Comparison of ENCODE assay signal across 15 cellular contexts in the genomic region with DNA sequence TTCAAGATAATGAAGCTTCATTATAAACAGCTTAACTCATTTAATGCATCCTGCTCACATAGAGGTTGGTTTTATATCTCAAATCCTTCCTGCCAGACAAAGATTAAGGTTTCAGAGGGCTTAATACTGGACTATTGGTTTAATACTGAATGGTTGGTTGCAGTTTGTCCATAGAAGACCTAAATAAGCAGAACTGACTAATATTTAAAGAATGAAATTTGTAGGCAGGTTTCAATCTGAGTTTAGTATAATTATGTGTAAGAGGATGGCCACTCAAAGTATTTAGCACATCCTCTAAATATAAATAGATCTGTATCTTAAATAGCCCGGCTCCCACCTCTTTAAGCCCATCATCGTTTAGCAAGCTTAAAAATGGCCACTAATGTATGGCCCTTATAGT.
DNase-seq lines count a peak whose midpoint lies in the region; ATAC-seq, FAIRE-seq and TF ChIP-seq lines count a peak whose summit lies in the region.
"Had no signal": no experiment of that assay in that cellular context is flagged by ENCODE, and none has a peak within 500 bp of the region (broad histone marks: within the 10 kb centered on the region; RNA-seq: fewer than 3 reads in every experiment).

No MANE protein-coding gene starts in this region.

- TF ChIP-seq POLR2A in lower leg skin (IDR thresholded peaks at IDR 0.05) = no peak
- TF ChIP-seq POLR2A in HepG2 (IDR thresholded peaks at IDR 0.05; ENCODE audit: insufficient read depth in 1 of 2, low read depth in 2 of 2, low read length in 2 of 2) = no peak

- peaks cover 4 to 7% of the 10 kb centered on the region in 2 donors for H3K9me3 Mint-ChIP-seq in stimulated activated naive B cell treated with anti-CD40 and anti-IgM and Interleukin-4, amounts not matched to agents 10 μg/mL and 1 μg/mL and 100 μg/mL, for 72 hours
- H3K9me3 Mint-ChIP-seq: activated T-helper 1 cell treated with anti-CD3 and anti-CD28 coated beads, Interleukin-12 subunit alpha, Interleukin-12 subunit beta, Interleukin-2, Interleukin-4 antibody, amounts not matched to agents 30 ng/mL and 10 ng/mL and 1 ng/mL, durations not matched to agents 14 hours and 24 hours and 36 hours; brain had no signal

- 94% methylated on average over 2 of the region's 2 CpGs for WGBS in lower leg skin, 2 donors
- 96% methylated on average over 2 of the region's 2 CpGs for WGBS in HepG2 (ENCODE audit: low lambda C conversion rate)

- no peak overlapping the region for H2AFZ ChIP-seq in HepG2 (ENCODE audit: low read length)
- H2AFZ ChIP-seq: parathyroid adenoma had no signal

- H4K20me1 ChIP-seq in HepG2 (ENCODE audit: insufficient read depth, low read length) = no peaks in the 10 kb centered on the region

- no peak for TF ChIP-seq RAD21 in HepG2 (CRISPR knock-in tag; IDR thresholded peaks at IDR 0.05)

- H3K4me2 ChIP-seq in HepG2 (ENCODE audit: low read depth, low read length) = no peak overlapping the region

- no peak for DNase-seq in stimulated activated naive B cell treated with anti-CD40 and anti-IgM and Interleukin-4, amounts not matched to agents 10 μg/mL and 1 μg/mL and 100 μg/mL, for 72 hours
- DNase-seq in globus pallidus (ENCODE audit: low spot score) (no peak), lower leg skin (ENCODE audit: low spot score in 2 of 2) (no peak), HepG2 (ENCODE audit: low spot score) (no peak)
- DNase-seq: mesendoderm; NCI-H345; stimulated activated CD4-positive, alpha-beta T cell treated with anti-CD3 and anti-CD28 coated beads, Interleukin-2, amount 100 ng/mL, for 24 hours; WERI-Rb-1 had no signal

- H3K4me3 Mint-ChIP-seq in stimulated activated naive B cell treated with anti-CD40 and anti-IgM and Interleukin-4, amounts not matched to agents 10 μg/mL and 1 μg/mL and 100 μg/mL, for 72 hours = no peak overlapping the region
- H3K4me3 Mint-ChIP-seq: activated T-helper 1 cell treated with anti-CD3 and anti-CD28 coated beads, Interleukin-12 subunit alpha, Interleukin-12 subunit beta, Interleukin-2, Interleukin-4 antibody, amounts not matched to agents 30 ng/mL and 10 ng/mL and 1 ng/mL, durations not matched to agents 14 hours and 24 hours and 36 hours; brain; stimulated activated naive CD8-positive, alpha-beta T cell treated with anti-CD3 and anti-CD28 coated beads, Interleukin-15, Interleukin-2, amounts not matched to agents 100 ng/mL and 50 ng/mL, for 24 hours had no signal

- peaks cover 13 to 25% of the 10 kb centered on the region in 2 donors for H3K4me1 Mint-ChIP-seq in stimulated activated naive B cell treated with anti-CD40 and anti-IgM and Interleukin-4, amounts not matched to agents 10 μg/mL and 1 μg/mL and 100 μg/mL, for 72 hours

- POLR2A ChIA-PET in HepG2 (lab: Yijun Ruan, JAX) = no interaction called here

- intact Hi-C loops in lower leg skin (cut with DNase I; ENCODE audit: low total_unique reads) = no loop called here
- intact Hi-C loops in HepG2 (cut with micrococcal nuclease; ENCODE audit: unreplicated experiment) = no loop called here

- TF ChIP-seq CTCF in lower leg skin (IDR thresholded peaks at IDR 0.05) (no peak), HepG2 (CRISPR knock-in tag; IDR thresholded peaks at IDR 0.05) (no peak)

- peaks cover 1 to 59% of the 10 kb centered on the region in 2 experiments for H3K36me3 ChIP-seq in HepG2 (replicated peaks in 1 of 2; ENCODE audit: control insufficient read depth in 1 of 2, insufficient read depth in 2 of 2, low read length in 2 of 2)

- H3K9me3 ChIP-seq in HepG2 (ENCODE audit: low read length) = no peaks in the 10 kb centered on the region

- no peak overlapping the region for H3K27ac ChIP-seq in HepG2 (ENCODE audit: extremely low read length, insufficient read depth, low read length)
- H3K27ac ChIP-seq: parathyroid adenoma, WERI-Rb-1 had no signal

- H3K36me3 Mint-ChIP-seq in stimulated activated naive B cell treated with anti-CD40 and anti-IgM and Interleukin-4, amounts not matched to agents 10 μg/mL and 1 μg/mL and 100 μg/mL, for 72 hours = peaks cover 22 to 26% of the 10 kb centered on the region in 2 donors

- peak; percentile 57 for ATAC-seq in GM18909 (IDR thresholded peaks at IDR 0.05; ENCODE audit: poor library complexity, unreplicated experiment)
- peak; percentile 58 for ATAC-seq in HG02623 (IDR thresholded peaks at IDR 0.05; ENCODE audit: unreplicated experiment)
- peak; percentile 82 for ATAC-seq in HG03442 (IDR thresholded peaks at IDR 0.05; ENCODE audit: unreplicated experiment)
- peak; percentile 81 to 84 for ATAC-seq in stimulated activated naive B cell treated with anti-CD40 and anti-IgM and Interleukin-4, amounts not matched to agents 10 μg/mL and 1 μg/mL and 100 μg/mL, for 72 hours (replicated peaks)
- no peak for ATAC-seq in HepG2

- CTCF ChIA-PET in HepG2 (lab: Yijun Ruan, JAX; ENCODE audit: low intra/inter-chr PET ratio, low total read pairs) = no interaction called here

- H3K9ac ChIP-seq in HepG2 (ENCODE audit: insufficient read depth, low read depth, low read length) = no peak overlapping the region
- H3K9ac ChIP-seq: parathyroid adenoma had no signal

- H3K27me3 ChIP-seq in HepG2 (ENCODE audit: control insufficient read depth in 1 of 2, insufficient read depth in 2 of 2, low read length in 2 of 2) = no peaks in the 10 kb centered on the region

- H3K4me1 ChIP-seq in HepG2 (ENCODE audit: insufficient read depth, low read length) = no peaks in the 10 kb centered on the region
- H3K4me1 ChIP-seq: parathyroid adenoma had no signal

- BruUV-seq in HepG2 (replicated peaks; lab: Mats Ljungman, UMichigan) = no TSS peak

- H3K4me3 ChIP-seq in lower leg skin (ENCODE audit: low read depth, poor library complexity, severe bottlenecking) = no peak overlapping the region
- no peak overlapping the region for H3K4me3 ChIP-seq in HepG2 (replicated peaks in 1 of 3; ENCODE audit: insufficient read depth in 1 of 3, low read depth in 2 of 3, low read length in 3 of 3)

- in situ Hi-C loops in HepG2 (cut with HindIII; ENCODE audit: extremely low pct_ligation_motif_present, low pct_unique_long_range_greater_than_20kb) = loop anchor here (5.0 kb wide), 1 partner anchor 67 kb away; no protein-coding TSS in a partner anchor

- no peak overlapping the region for H3K27ac Mint-ChIP-seq in stimulated activated naive B cell treated with anti-CD40 and anti-IgM and Interleukin-4, amounts not matched to agents 10 μg/mL and 1 μg/mL and 100 μg/mL, for 72 hours
- H3K27ac Mint-ChIP-seq: activated T-helper 1 cell treated with anti-CD3 and anti-CD28 coated beads, Interleukin-12 subunit alpha, Interleukin-12 subunit beta, Interleukin-2, Interleukin-4 antibody, amounts not matched to agents 30 ng/mL and 10 ng/mL and 1 ng/mL, durations not matched to agents 14 hours and 24 hours and 36 hours; stimulated activated naive CD8-positive, alpha-beta T cell treated with anti-CD3 and anti-CD28 coated beads, Interleukin-15, Interleukin-2, amounts not matched to agents 100 ng/mL and 50 ng/mL, for 24 hours had no signal

- no peak for FAIRE-seq in HepG2 (lab: Jason Lieb, UNC)

- no peak for TF ChIP-seq EP300 in HepG2 (IDR thresholded peaks at IDR 0.05; ENCODE audit: low read depth in 2 of 2, low read length in 2 of 2)
- no peak for TF ChIP-seq EP300 in HepG2 (CRISPR knock-in tag; IDR thresholded peaks at IDR 0.05; ENCODE audit: borderline replicate concordance)

- H3K27me3 Mint-ChIP-seq in stimulated activated naive B cell treated with anti-CD40 and anti-IgM and Interleukin-4, amounts not matched to agents 10 μg/mL and 1 μg/mL and 100 μg/mL, for 72 hours = no peaks in the 10 kb centered on the region
- H3K27me3 Mint-ChIP-seq: brain; stimulated activated naive CD8-positive, alpha-beta T cell treated with anti-CD3 and anti-CD28 coated beads, Interleukin-15, Interleukin-2, amounts not matched to agents 100 ng/mL and 50 ng/mL, for 24 hours had no signal

- no peaks in the 10 kb centered on the region for H3K79me2 ChIP-seq in HepG2 (ENCODE audit: insufficient read depth, low read length)
- H3K79me2 ChIP-seq: parathyroid adenoma had no signal

TF ChIP-seq in HepG2, 621 proteins besides CTCF, POLR2A, EP300 and RAD21:
- TF ChIP-seq NFE2L2 (IDR thresholded peaks at IDR 0.05; ENCODE audit: low read length) = no peak
- no peak for TF ChIP-seq MLLT10 (CRISPR knock-in tag; IDR thresholded peaks at IDR 0.05)
- no peak for TF ChIP-seq ZSCAN12 (CRISPR knock-in tag; IDR thresholded peaks at IDR 0.05)
- TF ChIP-seq NAIF1 (CRISPR knock-in tag; IDR thresholded peaks at IDR 0.05; ENCODE audit: borderline replicate concordance) = no peak
